ENCODE assay signal across 14 cellular contexts in genomic region chr14:101480747-101481530, GRCh38.
DNase-seq lines count a peak whose midpoint lies in the region; ATAC-seq and TF ChIP-seq lines count a peak whose summit lies in the region.
"Had no signal": no experiment of that assay in that cellular context is flagged by ENCODE, and none has a peak within 500 bp of the region (broad histone marks: within the 10 kb centered on the region; RNA-seq: fewer than 3 reads in every experiment).

No MANE protein-coding gene starts in this region.

- BruUV-seq in mammary epithelial cell (replicated peaks; lab: Mats Ljungman, UMichigan): no TSS peak

- in situ Hi-C loops in mammary epithelial cell (cut with MboI; ENCODE audit: low sequenced_read_pairs in 2 of 2): no loop called here

- H3K27me3 ChIP-seq in mammary epithelial cell (ENCODE audit: insufficient read depth, low read length) (no peaks in the 10 kb centered on the region), left lung (peaks cover 0 to 7% of the 10 kb centered on the region in 2 donors)
- H3K27me3 ChIP-seq: ascending aorta had no signal

- H3K9ac ChIP-seq in mammary epithelial cell (ENCODE audit: insufficient read depth, low read length): no peak overlapping the region

- peak; percentile 13 for DNase-seq in activated CD4-positive, CD25-positive, alpha-beta regulatory T cell treated with anti-CD3 and anti-CD28 coated beads, Interleukin-2, amount 50 U/mL, for 72 hours
- DNase-seq in activated CD4-positive, CD25-positive, alpha-beta regulatory T cell (lab: John Stamatoyannopoulos, UW): no peak
- DNase-seq in mammary epithelial cell (peak; percentile 68), left lung (peak; percentile 29 to 60), ureter (ENCODE audit: low spot score) (peak; percentile 43), NCI-H510A (lab: John Stamatoyannopoulos, UW) (no peak)
- DNase-seq: NCI-H446 treated with DMSO at 0.1 percent for 48 hours; stimulated activated naive CD8-positive, alpha-beta T cell treated with anti-CD3 and anti-CD28 coated beads, Interleukin-15, Interleukin-2, amounts not matched to agents 100 U/mL and 50 U/mL, for 24 hours had no signal

- H4K20me1 ChIP-seq in mammary epithelial cell (ENCODE audit: insufficient read depth, low read length): no peaks in the 10 kb centered on the region

- H3K36me3 ChIP-seq in mammary epithelial cell (ENCODE audit: insufficient read depth, low read length) (no peaks in the 10 kb centered on the region), left lung (no peaks in the 10 kb centered on the region)
- H3K36me3 ChIP-seq: ascending aorta had no signal

- intact Hi-C loops in mammary epithelial cell (cut with micrococcal nuclease): no loop called here
- intact Hi-C loops in left lung (cut with DNase I): no loop called here

- H3K4me1 ChIP-seq in mammary epithelial cell (ENCODE audit: insufficient read depth, low read length) (peaks cover 12% of the 10 kb centered on the region), left lung (peaks cover 3 to 6% of the 10 kb centered on the region in 2 donors)
- H3K4me1 ChIP-seq: ascending aorta had no signal

- dilution Hi-C loops in mammary epithelial cell (cut with HindIII; ENCODE audit: low sequenced_read_pairs): no loop called here

- H2AFZ ChIP-seq in mammary epithelial cell (ENCODE audit: low read depth, low read length): peak overlapping the region; percentile 48

- H3K79me2 ChIP-seq in mammary epithelial cell (ENCODE audit: insufficient read depth, low read length): no peaks in the 10 kb centered on the region

- peaks cover 2% of the 10 kb centered on the region for H3K9me3 ChIP-seq in mammary epithelial cell (replicated peaks; ENCODE audit: insufficient read depth, low read length)
- peaks cover 0 to 7% of the 10 kb centered on the region in 2 donors for H3K9me3 ChIP-seq in left lung
- H3K9me3 ChIP-seq: mucosa of descending colon had no signal

- no peak overlapping the region for H3K27ac ChIP-seq in mammary epithelial cell (ENCODE audit: insufficient read depth, low read depth, low read length)
- no peak overlapping the region for H3K27ac ChIP-seq in left lung
- H3K27ac ChIP-seq: ascending aorta, SK-N-MC had no signal

- H3K4me3 ChIP-seq in mammary epithelial cell (replicated peaks in 1 of 3; ENCODE audit: insufficient read depth in 1 of 3, low read depth in 2 of 3, low read length in 3 of 3) (no peak overlapping the region), left lung (no peak overlapping the region)
- H3K4me3 ChIP-seq: ascending aorta, K562, mucosa of descending colon, SK-N-MC had no signal

- peak overlapping the region; percentile 32 for H3K4me2 ChIP-seq in mammary epithelial cell (ENCODE audit: insufficient read depth, low read depth, low read length)

- 14% methylated on average over 14 of the region's 16 CpGs for WGBS in mammary epithelial cell (ENCODE audit: low coverage, missing lambda C conversion rate)

- CTCF ChIA-PET in mammary epithelial cell (lab: Charles Lee; ENCODE audit: low non-redundant PET): interaction anchor here (0.6 kb wide), 1 partner anchor 716 kb away, joined by 3 read pairs; no protein-coding TSS in a partner anchor

- no peak for TF ChIP-seq CTCF in mammary epithelial cell (conservative IDR thresholded peaks at IDR 0.05 in 1 of 2, IDR thresholded peaks at IDR 0.05 in 1 of 2; ENCODE audit: extremely low read depth in 1 of 2, insufficient read depth in 1 of 2, low read depth in 1 of 2, low read length in 2 of 2)
- TF ChIP-seq CTCF in left lung (IDR thresholded peaks at IDR 0.05): no peak

- ATAC-seq in left lung (peak; percentile 12), GM18909 (IDR thresholded peaks at IDR 0.05; ENCODE audit: poor library complexity, unreplicated experiment) (no peak), SK-N-SH treated with all-trans-retinoic acid at 6 μM for 48 hours (no peak)
- ATAC-seq: K562; mucosa of descending colon; stimulated activated naive CD8-positive, alpha-beta T cell treated with anti-CD3 and anti-CD28 coated beads, Interleukin-15, Interleukin-2, amounts not matched to agents 100 U/mL and 50 U/mL, for 24 hours had no signal

TF ChIP-seq in SK-N-SH treated with all-trans-retinoic acid at 6 μM for 48 hours, 23 proteins besides CTCF, POLR2A, EP300 and RAD21:
- TF ChIP-seq ZNF565 (CRISPR knock-in tag; conservative IDR thresholded peaks at IDR 0.05; ENCODE audit: low read depth) (no peak), CSRNP3 (CRISPR knock-in tag; IDR thresholded peaks at IDR 0.05) (no peak), CSDC2 (CRISPR knock-in tag; IDR thresholded peaks at IDR 0.05) (no peak), ZFP30 (CRISPR knock-in tag; IDR thresholded peaks at IDR 0.05) (no peak), TCF4 (CRISPR knock-in tag; IDR thresholded peaks at IDR 0.05; ENCODE audit: borderline replicate concordance) (no peak), ESRRG (CRISPR knock-in tag; IDR thresholded peaks at IDR 0.05) (no peak), ISL1 (CRISPR knock-in tag; IDR thresholded peaks at IDR 0.05) (no peak), PPARA (CRISPR knock-in tag; IDR thresholded peaks at IDR 0.05; ENCODE audit: borderline replicate concordance) (no peak), ZC3H10 (CRISPR knock-in tag; IDR thresholded peaks at IDR 0.05) (no peak), ZNF8 (CRISPR knock-in tag; IDR thresholded peaks at IDR 0.05) (no peak)

Comparison
In these comparisons a context has a peak if more than half of its experiments do, and no peak if none do; other contexts are left out.
1. DNase-seq: peak in activated CD4-positive, CD25-positive, alpha-beta regulatory T cell treated with anti-CD3 and anti-CD28 coated beads, Interleukin-2, amount 50 U/mL, for 72 hours (single experiment), mammary epithelial cell (single experiment), left lung (2 of 2) and ureter (single experiment); none in activated CD4-positive, CD25-positive, alpha-beta regulatory T cell (0 of 4) and NCI-H510A (single experiment).